8 cellular contexts compared by ENCODE assay signal in the genomic region with DNA sequence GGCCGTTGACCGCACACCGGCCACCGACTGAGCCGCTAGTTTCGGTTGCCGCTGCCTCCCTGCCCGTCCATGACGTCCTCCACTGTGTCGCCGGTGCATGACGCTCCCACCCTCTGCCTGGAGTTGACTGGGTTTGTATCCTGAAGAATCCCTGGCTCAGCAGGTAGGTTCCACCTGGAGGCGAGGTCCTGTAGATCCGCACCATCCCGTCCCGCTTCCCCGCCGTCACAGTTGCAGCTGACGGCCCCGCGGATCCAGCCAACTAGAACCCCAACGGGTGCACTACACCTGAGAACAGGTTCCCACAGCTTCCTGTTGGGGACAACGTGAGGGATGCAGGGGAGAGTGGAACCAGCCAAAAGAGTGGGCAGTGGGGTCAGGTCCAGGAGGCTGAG. TPM values are rescaled to one million over a fixed set of nuclear protein-coding genes. Genes with fewer than 3 reads are reported as not detected.
A peak's percentile ranks its signal among the peaks of the same experiment; 100 is the strongest.
DNase-seq lines count a peak whose midpoint lies in the region; ATAC-seq, FAIRE-seq and TF ChIP-seq lines count a peak whose summit lies in the region.

No MANE protein-coding gene starts in this region.

- H3K4me1 Mint-ChIP-seq in neural crest cell, result peaks cover 46% of the 10 kb centered on the region

- H3K4me2 ChIP-seq in H1 (ENCODE audit: insufficient read depth in 1 of 2, low read depth in 2 of 2, low read length in 2 of 2), result peak overlapping the region; percentile 84 to 86

- peaks cover 16% of the 10 kb centered on the region for H3K79me1 ChIP-seq in H1 (ENCODE audit: low read depth, low read length)

- peaks cover 14% of the 10 kb centered on the region for H3K36me3 Mint-ChIP-seq in neural crest cell (ENCODE audit: low read depth)

- H3K4me3 ChIP-seq in AG09309 (ENCODE audit: control insufficient read depth, low read depth, low read length), result peak overlapping the region; percentile 59
- peak overlapping the region; percentile 52 to 89 (median 86) for H3K4me3 ChIP-seq in H1 (ENCODE audit: extremely low read depth in 1 of 4, insufficient read depth in 2 of 4, low read depth in 3 of 4, low read length in 4 of 4)

- TF ChIP-seq EP300 in H1 (IDR thresholded peaks at IDR 0.05; ENCODE audit: borderline replicate concordance in 1 of 2, low read depth in 2 of 2, low read length in 2 of 2), result no peak

- no peak for TF ChIP-seq RAD21 in H1 (IDR thresholded peaks at IDR 0.05 in 1 of 2, conservative IDR thresholded peaks at IDR 0.05 in 1 of 2; ENCODE audit: low read depth in 2 of 2, low read length in 2 of 2)

- FAIRE-seq in H1 (lab: Jason Lieb, UNC), result no peak

- peak overlapping the region; percentile 92; the same call in 1 of the 2 replicates for H4K8ac ChIP-seq in H1 (ENCODE audit: extremely low read depth, insufficient read depth, low read length)

- peaks cover 3 to 25% of the 10 kb centered on the region in 2 experiments for H4K20me1 ChIP-seq in H1 (replicated peaks in 1 of 2; ENCODE audit: control insufficient read depth in 1 of 2, insufficient read depth in 2 of 2, low read length in 2 of 2)

- no peak overlapping the region for H3K23ac ChIP-seq in H1 (ENCODE audit: insufficient read length)

- H3K79me2 ChIP-seq in H1 (ENCODE audit: control insufficient read depth in 1 of 2, insufficient read depth in 2 of 2, low read length in 2 of 2), result peaks cover 10 to 33% of the 10 kb centered on the region in 2 experiments

- H4K5ac ChIP-seq in H1 (ENCODE audit: insufficient read length, low read depth, low read length), result peak overlapping the region; percentile 62

- peak in 1 of 2 experiments; percentile 49; a peak in 1 of 3 replicates for TF ChIP-seq POLR2A in H1 (IDR thresholded peaks at IDR 0.05; ENCODE audit: control extremely low read depth in 1 of 2, low read depth in 2 of 2, low read length in 2 of 2)

- no peak overlapping the region for H3K4ac ChIP-seq in H1 (replicated peaks; ENCODE audit: insufficient read length, low read depth, low read length)

- peak overlapping the region; percentile 95; the same call in 1 of the 2 replicates for H3K27ac ChIP-seq in H1 (ENCODE audit: low read depth, low read length)

- peak overlapping the region in 3 of 4 experiments; percentile 70 to 90 (median 87); a peak in 6 of 7 replicates for H3K9ac ChIP-seq in H1 (replicated peaks in 1 of 4; ENCODE audit: extremely low read depth in 1 of 4, low read depth in 3 of 4, low read length in 3 of 4)

- peak overlapping the region; percentile 91 for H3K4me3 Mint-ChIP-seq in neural crest cell

- POLR2A ChIA-PET in H1 (lab: Charles Lee; ENCODE audit: partially characterized antibody), result interaction anchor here (0.6 to 7.9 kb wide), 11 partner anchors 9 to 236 kb away, joined by 3 to 100 read pairs (median 4); partner anchors contain the start of genes FGFR3, TACC3 and TMEM129

- H3K9me3 Mint-ChIP-seq in neural crest cell, result no peaks in the 10 kb centered on the region

- H2AK5ac ChIP-seq in H1 (ENCODE audit: low read depth, low read length), result peak overlapping the region; percentile 91

- no peak overlapping the region for H3K14ac ChIP-seq in H1 (ENCODE audit: insufficient read length)

- no peak for TF ChIP-seq CTCF in AG09309 (IDR thresholded peaks at IDR 0.05; ENCODE audit: control insufficient read depth, insufficient read depth, low read depth, low read length, missing control alignments)
- TF ChIP-seq CTCF in H1 (IDR thresholded peaks at IDR 0.05; ENCODE audit: control extremely low read depth in 1 of 3, insufficient read depth in 1 of 3, low read depth in 1 of 3, low read length in 3 of 3), result no peak
- TF ChIP-seq CTCF in neural crest cell (conservative IDR thresholded peaks at IDR 0.05), result no peak

- peaks cover 12% of the 10 kb centered on the region; the same call in 1 of the 2 replicates for H3K23me2 ChIP-seq in H1 (ENCODE audit: low read depth, low read length)

- peak overlapping the region; percentile 74 for H3K56ac ChIP-seq in H1 (replicated peaks; ENCODE audit: insufficient read length, low read depth, low read length)

- H2BK5ac ChIP-seq in H1 (ENCODE audit: low read depth, low read length), result peak overlapping the region; percentile 93

- H3K27me3 Mint-ChIP-seq in neural crest cell (ENCODE audit: low read depth), result no peaks in the 10 kb centered on the region

- H3K36me3 ChIP-seq in H1 (ENCODE audit: control insufficient read depth in 2 of 4, insufficient read depth in 4 of 4, low read length in 3 of 4), result peaks cover 3 to 7% (median 6%) of the 10 kb centered on the region in 4 experiments; a peak in 7 of 8 replicates

- ATAC-seq in GM21367 (IDR thresholded peaks at IDR 0.05; ENCODE audit: unreplicated experiment) (peak; percentile 0), GM19324 (IDR thresholded peaks at IDR 0.05; ENCODE audit: low FRiP score, unreplicated experiment) (no peak)

- H3K27me3 ChIP-seq in H1 (replicated peaks in 1 of 4; ENCODE audit: control insufficient read depth in 3 of 4, extremely low read depth in 1 of 4, insufficient read depth in 3 of 4, low read length in 3 of 4), result no peaks in the 10 kb centered on the region

- no peak overlapping the region for H2BK120ac ChIP-seq in H1 (replicated peaks; ENCODE audit: low read depth, low read length)

- peak overlapping the region; percentile 96 for H3K27ac Mint-ChIP-seq in neural crest cell (ENCODE audit: unreplicated experiment)

- no peak overlapping the region for H2BK15ac ChIP-seq in H1 (ENCODE audit: low read length)

- peak overlapping the region; percentile 7; the same call in 1 of the 2 replicates for H2AFZ ChIP-seq in H1 (ENCODE audit: low read length)

- H4K91ac ChIP-seq in H1 (replicated peaks; ENCODE audit: insufficient read length, low read length), result peak overlapping the region; percentile 82

- peak overlapping the region; percentile 87 for H2BK12ac ChIP-seq in H1 (ENCODE audit: low read depth, low read length)

- WGBS in H1 (ENCODE audit: extremely low coverage in 1 of 2, insufficient coverage in 1 of 2, insufficient read length in 1 of 2, insufficient replicate concordance in 2 of 2, low coverage in 1 of 2, low lambda C conversion rate in 2 of 2, missing lambda C conversion rate in 1 of 2), 2 experiments, result 5% methylated on average over 22 of the region's 23 CpGs; no CpG with 5 or more reads in 1 of the 2 experiments

- DNase-seq in AG09309 (ENCODE audit: low read depth) (no peak), NCI-H774 (lab: John Stamatoyannopoulos, UW) (peak; percentile 76), H1 (ENCODE audit: low read depth in 1 of 2, low spot score in 2 of 2) (no peak), neural crest cell (ENCODE audit: low read depth, low spot score) (no peak), CD1c-positive myeloid dendritic cell (ENCODE audit: extremely low spot score) (no peak), activated gamma-delta T cell treated with Interleukin-2 at 50 U/mL for 16 hours (no peak)

- peaks cover 0 to 12% (median 3%) of the 10 kb centered on the region in 4 experiments; a peak in 4 of 7 replicates for H3K4me1 ChIP-seq in H1 (replicated peaks in 1 of 4; ENCODE audit: control insufficient read depth in 3 of 4, insufficient read depth in 4 of 4, low read length in 3 of 4)

- H3K18ac ChIP-seq in H1 (ENCODE audit: extremely low read depth, low read length), result peak overlapping the region; percentile 48; the same call in 1 of the 2 replicates

- CTCF ChIA-PET in H1 (lab: Charles Lee; ENCODE audit: partially characterized antibody), result interaction anchor here (1.1 to 3.0 kb wide), 4 partner anchors 10 to 35 kb away, joined by 3 to 13 read pairs (median 8); no protein-coding TSS in a partner anchor

- no peaks in the 10 kb centered on the region for H3K9me3 ChIP-seq in H1 (ENCODE audit: insufficient read depth in 2 of 2, low read depth in 1 of 2, low read length in 1 of 2)

- H2BK20ac ChIP-seq in H1 (ENCODE audit: low read length), result 0 out of 2 replicates have a peak overlapping the region, but pooled peaks have one; percentile 32

RNA-seq across cellular contexts. Expression of gene SLBP, which starts 0.9 kb away (rescaled TPM):
- 45.1 and 49.0 TPM in 2 replicates for total RNA-seq in H1 (2021; fragmentation: NEBNext Ultra II Directional; extraction: Animal tissue kit (Norgen Biotek cat#: 25700))
- 24.6 and 44.1 TPM in 2 replicates for polyA plus RNA-seq in H1 (2011; rRNA removed)
- 41.5 TPM for polyA plus RNA-seq in H1 (2011; cell fraction: cytosol; rRNA removed)
- 18.5 TPM for polyA plus RNA-seq in H1 (2011; cell fraction: nucleus; rRNA removed)
- polyA plus RNA-seq in H1 (2012, experiment 1 of 2), result 36.4 to 63.8 TPM (median 38.7 TPM) in 4 replicates
- 16.6 TPM for polyA plus RNA-seq in H1 (2012, experiment 2 of 2)
- polyA plus RNA-seq in H1 (2013, experiment 1 of 2), result 38.1 TPM
- polyA plus RNA-seq in H1 (2013, experiment 2 of 2), result 38.5 TPM
- polyA minus RNA-seq in H1 (2011; rRNA and poly(A)+ RNA removed), result 19.4 and 22.8 TPM in 2 replicates
- polyA minus RNA-seq in H1 (2011; cell fraction: cytosol; rRNA and poly(A)+ RNA removed), result 29.6 TPM
- polyA minus RNA-seq in H1 (2011; cell fraction: nucleus; rRNA and poly(A)+ RNA removed), result 13.3 TPM
- total RNA-seq in neural crest cell, result 60.2 and 64.8 TPM in 2 replicates

RNA-seq across cellular contexts. Expression of gene TMEM129, which starts 8.1 kb away (rescaled TPM):
- 28.5 and 31.5 TPM in 2 replicates for total RNA-seq in H1 (2021; fragmentation: NEBNext Ultra II Directional; extraction: Animal tissue kit (Norgen Biotek cat#: 25700))
- polyA plus RNA-seq in H1 (2011; rRNA removed), result 58.7 and 89.1 TPM in 2 replicates
- polyA plus RNA-seq in H1 (2011; cell fraction: cytosol; rRNA removed), result 56.3 TPM
- 148 TPM for polyA plus RNA-seq in H1 (2011; cell fraction: nucleus; rRNA removed)
- 20.4 to 36.0 TPM (median 32.1 TPM) in 4 replicates for polyA plus RNA-seq in H1 (2012, experiment 1 of 2)
- polyA plus RNA-seq in H1 (2012, experiment 2 of 2), result 25.8 TPM
- 24.7 TPM for polyA plus RNA-seq in H1 (2013, experiment 1 of 2)
- 26.9 TPM for polyA plus RNA-seq in H1 (2013, experiment 2 of 2)
- 16.4 and 19.6 TPM in 2 replicates for polyA minus RNA-seq in H1 (2011; rRNA and poly(A)+ RNA removed)
- polyA minus RNA-seq in H1 (2011; cell fraction: cytosol; rRNA and poly(A)+ RNA removed), result 25.7 TPM
- 30.7 TPM for polyA minus RNA-seq in H1 (2011; cell fraction: nucleus; rRNA and poly(A)+ RNA removed)
- 36.6 and 37.4 TPM in 2 replicates for total RNA-seq in neural crest cell

RNA-seq across cellular contexts. Expression of gene TACC3, which starts 8.3 kb away (rescaled TPM):
- 147 and 148 TPM in 2 replicates for total RNA-seq in H1 (2021; fragmentation: NEBNext Ultra II Directional; extraction: Animal tissue kit (Norgen Biotek cat#: 25700))
- polyA plus RNA-seq in H1 (2011; rRNA removed), result 73.8 and 113 TPM in 2 replicates
- 93.2 TPM for polyA plus RNA-seq in H1 (2011; cell fraction: cytosol; rRNA removed)
- polyA plus RNA-seq in H1 (2011; cell fraction: nucleus; rRNA removed), result 159 TPM
- polyA plus RNA-seq in H1 (2012, experiment 1 of 2), result 127 to 150 TPM (median 147 TPM) in 4 replicates
- 102 TPM for polyA plus RNA-seq in H1 (2012, experiment 2 of 2)
- polyA plus RNA-seq in H1 (2013, experiment 1 of 2), result 103 TPM
- 92.2 TPM for polyA plus RNA-seq in H1 (2013, experiment 2 of 2)
- 22.0 and 36.9 TPM in 2 replicates for polyA minus RNA-seq in H1 (2011; rRNA and poly(A)+ RNA removed)
- 57.8 TPM for polyA minus RNA-seq in H1 (2011; cell fraction: cytosol; rRNA and poly(A)+ RNA removed)
- 46.0 TPM for polyA minus RNA-seq in H1 (2011; cell fraction: nucleus; rRNA and poly(A)+ RNA removed)
- 159 and 165 TPM in 2 replicates for total RNA-seq in neural crest cell

RNA-seq across cellular contexts. Expression of gene FAM53A, which starts 28.9 kb away (rescaled TPM):
- 2.0 and 2.8 TPM in 2 replicates for total RNA-seq in H1 (2021; fragmentation: NEBNext Ultra II Directional; extraction: Animal tissue kit (Norgen Biotek cat#: 25700))
- polyA plus RNA-seq in H1 (2011; rRNA removed), result 1.9 and 2.5 TPM in 2 replicates
- 2.2 TPM for polyA plus RNA-seq in H1 (2011; cell fraction: cytosol; rRNA removed)
- 3.8 TPM for polyA plus RNA-seq in H1 (2011; cell fraction: nucleus; rRNA removed)
- polyA plus RNA-seq in H1 (2012, experiment 1 of 2), result 0.57 to 2.2 TPM (median 1.6 TPM) in 4 replicates
- 1.1 TPM for polyA plus RNA-seq in H1 (2012, experiment 2 of 2)
- 1.4 TPM for polyA plus RNA-seq in H1 (2013, experiment 1 of 2)
- 1.1 TPM for polyA plus RNA-seq in H1 (2013, experiment 2 of 2)
- 3.3 and 3.7 TPM in 2 replicates for polyA minus RNA-seq in H1 (2011; rRNA and poly(A)+ RNA removed)
- 1.3 TPM for polyA minus RNA-seq in H1 (2011; cell fraction: cytosol; rRNA and poly(A)+ RNA removed)
- polyA minus RNA-seq in H1 (2011; cell fraction: nucleus; rRNA and poly(A)+ RNA removed), result 2.3 TPM
- 3.6 and 4.3 TPM in 2 replicates for total RNA-seq in neural crest cell
